In the genomic region with DNA sequence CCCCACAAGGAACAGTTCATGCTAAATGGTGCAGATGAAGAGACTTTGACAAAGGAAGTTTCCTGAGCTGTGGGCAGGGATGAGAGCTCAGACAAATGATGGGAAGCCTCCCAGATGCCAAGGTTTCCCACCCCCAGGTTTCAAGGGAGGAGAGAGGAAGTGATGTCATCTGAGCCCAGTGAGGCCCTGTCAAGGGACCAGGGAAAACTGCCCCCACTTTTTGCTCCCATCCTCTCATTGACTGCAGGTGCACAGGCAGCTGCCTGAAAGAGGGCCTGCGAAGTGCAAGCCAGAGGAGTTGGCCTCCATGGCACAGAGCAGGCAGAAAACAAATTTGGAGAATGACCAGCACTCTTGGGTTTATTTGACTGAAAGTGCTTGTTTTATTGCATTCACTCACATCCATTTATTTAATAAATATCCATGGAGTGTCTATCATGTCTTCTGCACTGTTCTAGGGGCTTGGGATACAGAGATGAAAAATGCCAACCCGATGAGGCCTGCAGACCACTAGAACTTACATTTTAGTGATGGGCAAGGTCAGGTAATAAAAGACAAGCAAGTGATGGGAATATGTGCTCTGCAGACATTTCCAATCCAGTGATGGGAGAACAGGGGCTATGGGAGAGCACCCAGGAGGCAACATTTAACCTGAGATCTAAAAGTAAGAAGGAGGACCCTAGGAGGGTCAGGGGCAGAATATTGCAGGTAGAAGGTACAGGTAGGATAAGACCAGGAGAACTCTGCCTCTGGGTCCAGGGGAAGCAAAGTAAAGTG, we compare ENCODE assay signal across 16 cellular contexts.
"Had no signal": no experiment of that assay in that cellular context is flagged by ENCODE, and none has a peak within 500 bp of the region (broad histone marks: within the 10 kb centered on the region; RNA-seq: fewer than 3 reads in every experiment).

No MANE protein-coding gene starts in this region.

- ATAC-seq: activated CD4-positive, CD25-positive, alpha-beta regulatory T cell treated with anti-CD3 and anti-CD28 coated beads, Interleukin-2, amount 50 U/mL, for 24 hours; activated CD8-positive, alpha-beta memory T cell treated with anti-CD3 and anti-CD28 coated beads, Interleukin-2, amount 10 ng/mL, durations not matched to agents 7 days and 5 days; stimulated activated naive B cell treated with anti-CD40 and anti-IgM and Interleukin-4, amounts not matched to agents 10 μg/mL and 1 μg/mL and 100 μg/mL, for 72 hours had no signal

- H3K36me3 Mint-ChIP-seq: activated CD4-positive, alpha-beta memory T cell treated with anti-CD3 and anti-CD28 coated beads for 36 hours; activated CD8-positive, alpha-beta memory T cell treated with anti-CD3 and anti-CD28 coated beads, Interleukin-2, amount 10 ng/mL, durations not matched to agents 7 days and 5 days; activated naive CD4-positive, alpha-beta T cell treated with anti-CD3 and anti-CD28 coated beads, Interleukin-2, amount 10 ng/mL, durations not matched to agents 7 days and 5 days; stimulated activated naive B cell treated with anti-CD40 and anti-IgM and Interleukin-4, amounts not matched to agents 10 μg/mL and 1 μg/mL and 100 μg/mL, for 72 hours had no signal

- H3K27me3 ChIP-seq: esophagus squamous epithelium, tibial nerve, vagina had no signal

- H3K9me3 Mint-ChIP-seq: activated CD4-positive, alpha-beta memory T cell treated with anti-CD3 and anti-CD28 coated beads for 36 hours; activated naive CD4-positive, alpha-beta T cell treated with anti-CD3 and anti-CD28 coated beads, Interleukin-2, amount 10 ng/mL, durations not matched to agents 7 days and 5 days; activated T-helper 2 cell treated with anti-CD3 and anti-CD28 coated beads, Interferon-gamma antibody, Interleukin-2, Interleukin-4, amounts not matched to agents 10 μg/mL and 5 μg/mL and 100 μg/mL, durations not matched to agents 14 hours and 24 hours and 36 hours; stimulated activated naive B cell treated with anti-CD40 and anti-IgM and Interleukin-4, amounts not matched to agents 10 μg/mL and 1 μg/mL and 100 μg/mL, for 72 hours had no signal

- H3K27ac Mint-ChIP-seq: activated CD4-positive, alpha-beta memory T cell treated with anti-CD3 and anti-CD28 coated beads for 36 hours; activated CD8-positive, alpha-beta memory T cell treated with anti-CD3 and anti-CD28 coated beads, Interleukin-2, amount 10 ng/mL, durations not matched to agents 7 days and 5 days; activated naive CD4-positive, alpha-beta T cell treated with anti-CD3 and anti-CD28 coated beads, Interleukin-2, amount 10 ng/mL, durations not matched to agents 7 days and 5 days; activated T-helper 2 cell treated with anti-CD3 and anti-CD28 coated beads, Interferon-gamma antibody, Interleukin-2, Interleukin-4, amounts not matched to agents 10 μg/mL and 5 μg/mL and 100 μg/mL, durations not matched to agents 14 hours and 24 hours and 36 hours; stimulated activated naive B cell treated with anti-CD40 and anti-IgM and Interleukin-4, amounts not matched to agents 10 μg/mL and 1 μg/mL and 100 μg/mL, for 72 hours had no signal

- H3K9me3 ChIP-seq: esophagus squamous epithelium, left ventricle myocardium inferior, tibial nerve, vagina had no signal

- DNase-seq: activated CD4-positive, alpha-beta memory T cell treated with anti-CD3 and anti-CD28 coated beads for 36 hours; activated CD8-positive, alpha-beta memory T cell treated with anti-CD3 and anti-CD28 coated beads, Interleukin-2, amount 10 ng/mL, durations not matched to agents 7 days and 5 days; activated naive CD4-positive, alpha-beta T cell treated with anti-CD3 and anti-CD28 coated beads, Interleukin-2, amount 10 ng/mL, durations not matched to agents 7 days and 5 days; activated T-cell treated with anti-CD3 and anti-CD28 coated beads, Interleukin-2, amount 50 U/mL, for 1 hour; esophagus squamous epithelium; hippocampal formation; kidney; left ventricle myocardium inferior; naive B cell; stimulated activated CD4-positive, alpha-beta T cell treated with anti-CD3 and anti-CD28 coated beads, Interleukin-2, amount 100 ng/mL, for 48 hours; stimulated activated naive B cell treated with anti-CD40 and anti-IgM and Interleukin-4, amounts not matched to agents 10 μg/mL and 1 μg/mL and 100 μg/mL, for 72 hours had no signal

- H3K27me3 Mint-ChIP-seq: activated CD4-positive, alpha-beta memory T cell treated with anti-CD3 and anti-CD28 coated beads for 36 hours had no signal

- H3K4me1 ChIP-seq: vagina had no signal

- H3K4me3 Mint-ChIP-seq: activated CD4-positive, alpha-beta memory T cell treated with anti-CD3 and anti-CD28 coated beads for 36 hours; activated CD8-positive, alpha-beta memory T cell treated with anti-CD3 and anti-CD28 coated beads, Interleukin-2, amount 10 ng/mL, durations not matched to agents 7 days and 5 days; activated naive CD4-positive, alpha-beta T cell treated with anti-CD3 and anti-CD28 coated beads, Interleukin-2, amount 10 ng/mL, durations not matched to agents 7 days and 5 days; naive B cell; stimulated activated naive B cell treated with anti-CD40 and anti-IgM and Interleukin-4, amounts not matched to agents 10 μg/mL and 1 μg/mL and 100 μg/mL, for 72 hours had no signal

- H3K36me3 ChIP-seq: esophagus squamous epithelium, left ventricle myocardium inferior, tibial nerve, vagina had no signal

- FAIRE-seq: endometrium, kidney had no signal

- H3K27ac ChIP-seq: esophagus squamous epithelium, left ventricle myocardium inferior, tibial nerve, vagina had no signal

- H3K4me3 ChIP-seq: esophagus squamous epithelium, left ventricle myocardium inferior, tibial nerve, vagina had no signal

- H3K4me1 Mint-ChIP-seq: activated naive CD4-positive, alpha-beta T cell treated with anti-CD3 and anti-CD28 coated beads, Interleukin-2, amount 10 ng/mL, durations not matched to agents 7 days and 5 days had no signal
